ENCODE assay signal across 1 cellular context in genomic region chr1:222713091-222714012, GRCh38.
TF ChIP-seq lines count a peak whose summit lies in the region.

No MANE protein-coding gene starts in this region.

TF ChIP-seq in HepG2, 621 proteins besides CTCF, POLR2A, EP300 and RAD21 (continued from another document and continues in another):
- no peak for TF ChIP-seq CBX5 (CRISPR knock-in tag; IDR thresholded peaks at IDR 0.05; ENCODE audit: borderline replicate concordance)
- TF ChIP-seq ZNF674 (CRISPR knock-in tag; IDR thresholded peaks at IDR 0.05; ENCODE audit: low read depth), result no peak
- no peak for TF ChIP-seq ZSCAN9 (CRISPR knock-in tag; IDR thresholded peaks at IDR 0.05; ENCODE audit: borderline replicate concordance)
- no peak for TF ChIP-seq ZBTB40 (IDR thresholded peaks at IDR 0.05)
- no peak for TF ChIP-seq ZBTB40 (CRISPR knock-in tag; IDR thresholded peaks at IDR 0.05)
- no peak for TF ChIP-seq JUND (CRISPR knock-in tag; IDR thresholded peaks at IDR 0.05)
- TF ChIP-seq KAT8 (CRISPR knock-in tag; IDR thresholded peaks at IDR 0.05), result peak; percentile 91
- TF ChIP-seq ZNF354B (CRISPR knock-in tag; IDR thresholded peaks at IDR 0.05), result 0 out of 2 replicates have a peak, but pooled peaks have one; percentile 3
- no peak for TF ChIP-seq EHMT2 (IDR thresholded peaks at IDR 0.05; ENCODE audit: borderline replicate concordance, low read depth, low read length)
- TF ChIP-seq ATF3 (CRISPR knock-in tag; IDR thresholded peaks at IDR 0.05), result no peak
- TF ChIP-seq E2F5 (CRISPR knock-in tag; conservative IDR thresholded peaks at IDR 0.05), result no peak
- TF ChIP-seq BATF2 (CRISPR knock-in tag; IDR thresholded peaks at IDR 0.05), result no peak
- no peak for TF ChIP-seq SNAI1 (CRISPR knock-in tag; IDR thresholded peaks at IDR 0.05; ENCODE audit: borderline replicate concordance)
- TF ChIP-seq NCOA1 (CRISPR knock-in tag; IDR thresholded peaks at IDR 0.05), result peak; percentile 89; the same call in 1 of the 2 replicates
- TF ChIP-seq NFE2L1 (CRISPR knock-in tag; IDR thresholded peaks at IDR 0.05; ENCODE audit: borderline replicate concordance), result no peak
- no peak for TF ChIP-seq NR2F2 (IDR thresholded peaks at IDR 0.05; ENCODE audit: borderline replicate concordance, low read depth)
- TF ChIP-seq ATM (IDR thresholded peaks at IDR 0.05; ENCODE audit: borderline replicate concordance), result no peak
- peak; percentile 59 for TF ChIP-seq ZEB1 (IDR thresholded peaks at IDR 0.05; ENCODE audit: insufficient replicate concordance, low read depth)
- TF ChIP-seq STAT6 (CRISPR knock-in tag; IDR thresholded peaks at IDR 0.05; ENCODE audit: borderline replicate concordance), result no peak
- TF ChIP-seq ZNF430 (CRISPR knock-in tag; IDR thresholded peaks at IDR 0.05), result no peak
- TF ChIP-seq ZNF12 (CRISPR knock-in tag; IDR thresholded peaks at IDR 0.05), result no peak
- no peak for TF ChIP-seq ZNF224 (CRISPR knock-in tag; IDR thresholded peaks at IDR 0.05)
- TF ChIP-seq U2AF2 (IDR thresholded peaks at IDR 0.05; ENCODE audit: low read depth, low read length), result no peak
- 0 out of 2 replicates have a peak, but pooled peaks have one; percentile 54 for TF ChIP-seq ERF (CRISPR knock-in tag; IDR thresholded peaks at IDR 0.05)
- no peak for TF ChIP-seq ETS1 (CRISPR knock-in tag; IDR thresholded peaks at IDR 0.05)
- no peak for TF ChIP-seq IRX3 (CRISPR knock-in tag; IDR thresholded peaks at IDR 0.05; ENCODE audit: borderline replicate concordance, low read depth)
- TF ChIP-seq ZNF432 (CRISPR knock-in tag; IDR thresholded peaks at IDR 0.05; ENCODE audit: borderline replicate concordance), result no peak
- TF ChIP-seq ZNF660 (CRISPR knock-in tag; IDR thresholded peaks at IDR 0.05; ENCODE audit: borderline replicate concordance, low read depth), result no peak
- no peak for TF ChIP-seq KDM1A (CRISPR knock-in tag; IDR thresholded peaks at IDR 0.05)
- TF ChIP-seq PRDM4 (CRISPR knock-in tag; IDR thresholded peaks at IDR 0.05; ENCODE audit: borderline replicate concordance), result no peak
- no peak for TF ChIP-seq CHCHD3 (CRISPR knock-in tag; IDR thresholded peaks at IDR 0.05)
- TF ChIP-seq ZC3H4 (CRISPR knock-in tag; IDR thresholded peaks at IDR 0.05; ENCODE audit: borderline replicate concordance), result no peak
- TF ChIP-seq ZMYM4 (CRISPR knock-in tag; IDR thresholded peaks at IDR 0.05), result peak; percentile 80
- TF ChIP-seq ZFP91 (CRISPR knock-in tag; IDR thresholded peaks at IDR 0.05; ENCODE audit: borderline replicate concordance), result peak; percentile 38; the same call in 1 of the 2 replicates
- TF ChIP-seq TOPORS (CRISPR knock-in tag; IDR thresholded peaks at IDR 0.05), result no peak
- TF ChIP-seq CAMTA2 (CRISPR knock-in tag; IDR thresholded peaks at IDR 0.05; ENCODE audit: borderline replicate concordance), result no peak
- no peak for TF ChIP-seq HOXA5 (CRISPR knock-in tag; IDR thresholded peaks at IDR 0.05)
- peak; percentile 61; the same call in 1 of the 2 replicates for TF ChIP-seq HOMEZ (CRISPR knock-in tag; IDR thresholded peaks at IDR 0.05; ENCODE audit: low read depth)
- no peak for TF ChIP-seq ONECUT2 (CRISPR knock-in tag; IDR thresholded peaks at IDR 0.05)
- no peak for TF ChIP-seq PTBP1 (IDR thresholded peaks at IDR 0.05; ENCODE audit: low read depth, low read length, poor library complexity, severe bottlenecking)
- peak; percentile 97 for TF ChIP-seq FOXK2 (IDR thresholded peaks at IDR 0.05)
- TF ChIP-seq GATAD2A (CRISPR knock-in tag; IDR thresholded peaks at IDR 0.05), result peak; percentile 47
- no peak for TF ChIP-seq ZNF24 (IDR thresholded peaks at IDR 0.05)
- TF ChIP-seq SCMH1 (CRISPR knock-in tag; IDR thresholded peaks at IDR 0.05; ENCODE audit: borderline replicate concordance), result no peak
- no peak for TF ChIP-seq KLF12 (CRISPR knock-in tag; IDR thresholded peaks at IDR 0.05; ENCODE audit: borderline replicate concordance)
- peak; percentile 42; the same call in 1 of the 2 replicates for TF ChIP-seq YEATS4 (CRISPR knock-in tag; IDR thresholded peaks at IDR 0.05; ENCODE audit: borderline replicate concordance)
